Comparison of ENCODE assay signal across 9 cellular contexts in the genomic region with DNA sequence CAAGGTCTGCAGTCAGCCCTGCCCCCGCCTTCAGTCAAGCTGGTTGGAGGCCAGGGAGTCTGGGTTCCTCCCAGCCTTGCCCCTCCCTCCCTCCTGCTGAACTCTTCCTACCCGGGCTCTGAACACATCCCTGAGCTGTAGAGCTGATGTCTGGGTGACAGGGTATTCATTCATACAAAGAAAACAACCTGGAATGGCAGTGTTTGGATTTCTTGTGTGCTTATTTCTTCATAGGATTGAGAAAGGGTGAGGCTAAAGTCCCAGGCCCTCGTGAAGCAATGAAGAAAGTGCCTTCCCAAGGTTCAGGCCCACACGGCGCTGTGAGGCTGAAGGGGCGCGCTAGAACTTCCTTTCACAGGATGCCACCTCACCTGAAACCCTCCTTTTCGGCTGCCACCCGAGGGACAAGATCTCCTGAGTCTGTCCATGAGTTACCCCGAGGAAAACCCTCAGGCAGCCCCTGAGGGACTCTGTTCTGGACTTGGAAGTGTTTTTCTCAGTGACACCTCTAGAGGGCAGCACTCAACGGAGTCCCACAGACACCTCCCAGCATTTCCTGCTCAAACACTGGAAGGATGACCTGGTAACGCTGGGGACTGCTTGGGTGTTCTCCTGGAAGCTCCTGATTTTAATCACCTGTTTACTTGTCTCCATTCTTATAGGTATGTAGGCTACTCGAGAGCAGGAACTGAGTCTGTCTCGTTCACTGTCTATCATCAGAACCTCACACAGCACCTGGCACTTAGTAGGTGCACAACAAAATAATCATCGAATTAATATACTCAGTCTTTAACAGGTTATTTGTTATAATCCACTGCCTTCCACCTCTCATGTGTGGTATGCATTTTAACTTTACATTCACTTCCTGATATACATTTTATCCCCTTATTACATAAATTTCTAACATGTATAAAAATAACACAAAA. TPM values are rescaled to one million over a fixed set of nuclear protein-coding genes. Genes with fewer than 3 reads are reported as not detected.
DNase-seq lines count a peak whose midpoint lies in the region; ATAC-seq, FAIRE-seq and TF ChIP-seq lines count a peak whose summit lies in the region.
"Had no signal": no experiment of that assay in that cellular context is flagged by ENCODE, and none has a peak within 500 bp of the region (broad histone marks: within the 10 kb centered on the region; RNA-seq: fewer than 3 reads in every experiment).

No MANE protein-coding gene starts in this region.

- H3K4me3 ChIP-seq in GM06990 (replicated peaks; ENCODE audit: low read depth, low read length) (no peak overlapping the region), brain microvascular endothelial cell (ENCODE audit: low read depth, low read length) (no peak overlapping the region), keratinocyte (ENCODE audit: control insufficient read depth in 2 of 3, extremely low read depth in 1 of 3, insufficient read depth in 2 of 3, low read depth in 1 of 3, low read length in 3 of 3) (no peak overlapping the region)

- H3K9me3 ChIP-seq in T-helper 17 cell (ENCODE audit: control insufficient read depth, low read length, poor library complexity, severe bottlenecking) (no peaks in the 10 kb centered on the region), keratinocyte (ENCODE audit: control insufficient read depth, low read depth, low read length) (no peaks in the 10 kb centered on the region)

- FAIRE-seq in keratinocyte (lab: Jason Lieb, UNC): peak; percentile 57

- no peaks in the 10 kb centered on the region for H3K27me3 ChIP-seq in GM06990 (replicated peaks; ENCODE audit: control insufficient read depth, insufficient read depth, low read length)
- no peaks in the 10 kb centered on the region for H3K27me3 ChIP-seq in brain microvascular endothelial cell (replicated peaks)
- no peaks in the 10 kb centered on the region for H3K27me3 ChIP-seq in keratinocyte (ENCODE audit: control insufficient read depth, extremely low read depth, insufficient read depth, low read length)

- no peaks in the 10 kb centered on the region for H3K36me3 ChIP-seq in GM06990 (ENCODE audit: control insufficient read depth, insufficient read depth, low read length)
- H3K36me3 ChIP-seq in brain microvascular endothelial cell (replicated peaks): no peaks in the 10 kb centered on the region
- H3K36me3 ChIP-seq in keratinocyte (ENCODE audit: control insufficient read depth in 2 of 2, extremely low read depth in 1 of 2, insufficient read depth in 2 of 2, low read length in 2 of 2): no peaks in the 10 kb centered on the region

- H3K4me2 ChIP-seq in keratinocyte (ENCODE audit: control insufficient read depth, extremely low read depth, insufficient read depth, low read depth, low read length): no peak overlapping the region

- no peak overlapping the region for H3K27ac ChIP-seq in brain microvascular endothelial cell
- no peak overlapping the region for H3K27ac ChIP-seq in keratinocyte (ENCODE audit: control insufficient read depth, insufficient read depth, low read length)

- TF ChIP-seq CTCF in GM06990 (IDR thresholded peaks at IDR 0.05; ENCODE audit: insufficient read depth, low read length, poor library complexity, severe bottlenecking) (peak; percentile 68), brain microvascular endothelial cell (IDR thresholded peaks at IDR 0.05; ENCODE audit: low read depth, low read length, missing control alignments) (peak; percentile 80), keratinocyte (optimal IDR thresholded peaks at IDR 0.05 in 1 of 3, IDR thresholded peaks at IDR 0.05 in 1 of 3, conservative IDR thresholded peaks at IDR 0.05 in 1 of 3; ENCODE audit: extremely low read depth in 1 of 3, insufficient read depth in 2 of 3, low read length in 3 of 3) (peak; percentile 57 to 62 (median 60))

- no peaks in the 10 kb centered on the region for H3K9me1 ChIP-seq in keratinocyte (ENCODE audit: control insufficient read depth, extremely low read depth, insufficient read depth, low read length)

- no peaks in the 10 kb centered on the region for H4K20me1 ChIP-seq in keratinocyte (ENCODE audit: control insufficient read depth, extremely low read depth, insufficient read depth, low read length)

- DNase-seq in GM06990 (ENCODE audit: extremely low read depth, insufficient read length) (no peak), M059J (ENCODE audit: low read depth) (peak; percentile 72), T-helper 17 cell (peak in 1 of 3 donors; percentile 15), brain microvascular endothelial cell (peak; percentile 52), keratinocyte (ENCODE audit: low read depth, low spot score) (no peak)
- peak; percentile 3 to 25 (median 18) for DNase-seq in stimulated activated CD4-positive, alpha-beta T cell treated with anti-CD3 and anti-CD28 coated beads, TNF-alpha, amount 100 ng/mL, for 24 hours (ENCODE audit: low read depth in 3 of 3)

- no peak overlapping the region for H3K27ac Mint-ChIP-seq in T-helper 17 cell

- no peak overlapping the region for H2AFZ ChIP-seq in keratinocyte (ENCODE audit: control insufficient read depth, low read length)

- H3K27me3 Mint-ChIP-seq in T-helper 17 cell: peaks cover 23% of the 10 kb centered on the region

- no peak overlapping the region for H3K4me3 Mint-ChIP-seq in T-helper 17 cell
- H3K4me3 Mint-ChIP-seq: central memory CD8-positive, alpha-beta T cell had no signal

- no peaks in the 10 kb centered on the region for H3K79me2 ChIP-seq in keratinocyte (ENCODE audit: control insufficient read depth, insufficient read depth, low read length)

- H3K9ac ChIP-seq in keratinocyte (ENCODE audit: control insufficient read depth, extremely low read depth, insufficient read depth, low read length): no peak overlapping the region

- in situ Hi-C loops in brain microvascular endothelial cell (cut with HindIII; ENCODE audit: low pct_ligation_motif_present, low sequenced_read_pairs): no loop called here

- ATAC-seq in GM21737 (IDR thresholded peaks at IDR 0.05; ENCODE audit: unreplicated experiment) (peak; percentile 59), T-helper 17 cell (peak; percentile 73), HG03469 (IDR thresholded peaks at IDR 0.05; ENCODE audit: unreplicated experiment) (no peak)

- H3K36me3 Mint-ChIP-seq in T-helper 17 cell (ENCODE audit: low read depth): no peaks in the 10 kb centered on the region

- no peaks in the 10 kb centered on the region for H3K4me1 Mint-ChIP-seq in T-helper 17 cell
- H3K4me1 Mint-ChIP-seq: central memory CD8-positive, alpha-beta T cell had no signal

- H3K4me1 ChIP-seq in keratinocyte (ENCODE audit: control insufficient read depth, extremely low read depth, insufficient read depth, low read length): no peaks in the 10 kb centered on the region

- dilution Hi-C loops in keratinocyte (cut with MboI; ENCODE audit: extremely low pct_ligation_motif_present, low sequenced_read_pairs): no loop called here

RNA-seq across cellular contexts. Expression of gene GSTA1, which starts 11.8 kb away (rescaled TPM):
- 0.30 and 0.44 TPM in 2 replicates for total RNA-seq in M059J (2014; rRNA removed; shearing (Covaris generic))
- total RNA-seq in T-helper 17 cell: under 1 TPM in 1 of 2 donors, not detected in 1; 0.63 TPM
- not detected in 3 replicates for polyA plus RNA-seq in keratinocyte
- not detected for polyA plus RNA-seq in keratinocyte (2011; ENCODE audit: low read depth)
- polyA plus RNA-seq in keratinocyte (2011; cell fraction: cytosol; rRNA removed): not detected in 2 replicates
- polyA plus RNA-seq in keratinocyte (2011; cell fraction: nucleus; rRNA removed): not detected in 2 replicates
- not detected in 2 replicates for polyA plus RNA-seq in keratinocyte (2012; ENCODE audit: low replicate concordance)
- not detected in 3 replicates for polyA minus RNA-seq in keratinocyte
- polyA minus RNA-seq in keratinocyte (2011; cell fraction: cytosol; rRNA and poly(A)+ RNA removed): not detected
- not detected in 2 replicates for polyA minus RNA-seq in keratinocyte (2011; cell fraction: nucleus; rRNA and poly(A)+ RNA removed)

RNA-seq across cellular contexts. Expression of gene GSTA5, which starts 25.2 kb away (rescaled TPM):
- not detected in 2 replicates for total RNA-seq in M059J (2014; rRNA removed; shearing (Covaris generic))
- not detected for total RNA-seq in T-helper 17 cell
- not detected in 3 replicates for polyA plus RNA-seq in keratinocyte
- not detected for polyA plus RNA-seq in keratinocyte (2011; ENCODE audit: low read depth)
- not detected in 2 replicates for polyA plus RNA-seq in keratinocyte (2011; cell fraction: cytosol; rRNA removed)
- polyA plus RNA-seq in keratinocyte (2011; cell fraction: nucleus; rRNA removed): not detected in 2 replicates
- not detected in 2 replicates for polyA plus RNA-seq in keratinocyte (2012; ENCODE audit: low replicate concordance)
- not detected in 3 replicates for polyA minus RNA-seq in keratinocyte
- polyA minus RNA-seq in keratinocyte (2011; cell fraction: cytosol; rRNA and poly(A)+ RNA removed): not detected
- not detected in 2 replicates for polyA minus RNA-seq in keratinocyte (2011; cell fraction: nucleus; rRNA and poly(A)+ RNA removed)

RNA-seq across cellular contexts. Expression of gene GSTA2, which starts 52.2 kb away (rescaled TPM):
- 0.12 TPM in 1 of 2 replicates, not detected in the other for total RNA-seq in M059J (2014; rRNA removed; shearing (Covaris generic))
- not detected for total RNA-seq in T-helper 17 cell
- not detected in 3 replicates for polyA plus RNA-seq in keratinocyte
- polyA plus RNA-seq in keratinocyte (2011; ENCODE audit: low read depth): not detected
- not detected in 2 replicates for polyA plus RNA-seq in keratinocyte (2011; cell fraction: cytosol; rRNA removed)
- polyA plus RNA-seq in keratinocyte (2011; cell fraction: nucleus; rRNA removed): not detected in 2 replicates
- not detected in 2 replicates for polyA plus RNA-seq in keratinocyte (2012; ENCODE audit: low replicate concordance)
- not detected in 3 replicates for polyA minus RNA-seq in keratinocyte
- polyA minus RNA-seq in keratinocyte (2011; cell fraction: cytosol; rRNA and poly(A)+ RNA removed): not detected
- not detected in 2 replicates for polyA minus RNA-seq in keratinocyte (2011; cell fraction: nucleus; rRNA and poly(A)+ RNA removed)

Comparison
In these comparisons a context has a peak if more than half of its experiments do, and no peak if none do; other contexts are left out.
1. DNase-seq: peak in M059J (single experiment), brain microvascular endothelial cell (single experiment) and stimulated activated CD4-positive, alpha-beta T cell treated with anti-CD3 and anti-CD28 coated beads, TNF-alpha, amount 100 ng/mL, for 24 hours (3 of 3); none in GM06990 (single experiment) and keratinocyte (single experiment).
2. Peak in every context shown above with its lines, with median percentiles within 50 percentile points of each other: CTCF ChIP-seq.